Comparison of ENCODE assay signal across 8 cellular contexts in genomic region chr17:49993423-49994037, GRCh38. TPM values are rescaled to one million over a fixed set of nuclear protein-coding genes. Genes with fewer than 3 reads are reported as not detected.
DNase-seq lines count a peak whose midpoint lies in the region; ATAC-seq and TF ChIP-seq lines count a peak whose summit lies in the region.

No MANE protein-coding gene starts in this region.

- no peak for DNase-seq in AG10803 (ENCODE audit: low read depth)
- DNase-seq in IMR-90, result no peak
- DNase-seq in body of pancreas, result peak in 3 of 4 donors; percentile 28 to 52 (median 49)
- DNase-seq in kidney tubule cell (ENCODE audit: low spot score), result peak; percentile 36
- no peak for DNase-seq in SJCRH30

- peaks cover 28% of the 10 kb centered on the region for H3K4me1 Mint-ChIP-seq in stimulated activated naive CD8-positive, alpha-beta T cell treated with anti-CD3 and anti-CD28 coated beads, Interleukin-15, Interleukin-2, amounts not matched to agents 100 ng/mL and 50 ng/mL, for 24 hours (ENCODE audit: low read depth)

- WGBS in IMR-90 (ENCODE audit: extremely low coverage in 2 of 2, insufficient read length in 1 of 2), 2 experiments, result 5% methylated on average over 13 of the region's 77 CpGs; no CpG with 5 or more reads in 1 of the 2 experiments
- 1 to 2% methylated on average over 39 to 77 of the region's 77 CpGs for WGBS in body of pancreas, 2 donors

- CTCF ChIA-PET in IMR-90 (lab: Yijun Ruan, JAX), result interaction anchor here (0.6 kb wide), 1 partner anchor 209 kb away, joined by 5 read pairs; no protein-coding TSS in a partner anchor

- H3K4me3 ChIP-seq in AG10803 (ENCODE audit: low read length) (peak overlapping the region; percentile 24), IMR-90 (ENCODE audit: insufficient read depth, low read depth, low read length) (peak overlapping the region; percentile 1; the same call in 1 of the 2 replicates), body of pancreas (peak overlapping the region in 1 of 2 donors; percentile 4), SJCRH30 (no peak overlapping the region)

- no peaks in the 10 kb centered on the region for H3K36me3 Mint-ChIP-seq in stimulated activated naive CD8-positive, alpha-beta T cell treated with anti-CD3 and anti-CD28 coated beads, Interleukin-15, Interleukin-2, amounts not matched to agents 100 ng/mL and 50 ng/mL, for 24 hours (ENCODE audit: low read depth)

- H4K91ac ChIP-seq in IMR-90 (ENCODE audit: insufficient read depth, low read depth, low read length), result no peak overlapping the region

- peaks cover 76% of the 10 kb centered on the region for H3K27me3 Mint-ChIP-seq in stimulated activated naive CD8-positive, alpha-beta T cell treated with anti-CD3 and anti-CD28 coated beads, Interleukin-15, Interleukin-2, amounts not matched to agents 100 ng/mL and 50 ng/mL, for 24 hours

- H4K8ac ChIP-seq in IMR-90 (ENCODE audit: low read depth in 2 of 2, low read length in 2 of 2), result no peak overlapping the region

- peak overlapping the region; percentile 58; the same call in 1 of the 2 replicates for H3K4me2 ChIP-seq in IMR-90 (ENCODE audit: low read depth, low read length)

- in situ Hi-C loops in IMR-90 (cut with MboI; ENCODE audit: low sequenced_read_pairs), result loop anchor here (10.0 kb wide), 1 partner anchor 289 kb away; the partner anchor contains the start of gene SLC35B1

- H3K27ac ChIP-seq in IMR-90 (ENCODE audit: insufficient read depth, low read length) (no peak overlapping the region), body of pancreas (no peak overlapping the region), SJCRH30 (no peak overlapping the region)

- no peaks in the 10 kb centered on the region for H3K79me1 ChIP-seq in IMR-90 (ENCODE audit: low read depth in 1 of 2, low read length in 2 of 2)

- POLR2A ChIA-PET in IMR-90 (lab: Charles Lee; ENCODE audit: unreplicated experiment), result no interaction called here

- H2AK5ac ChIP-seq in IMR-90 (ENCODE audit: low read depth, low read length), result no peak overlapping the region

- no peak overlapping the region for H3K23ac ChIP-seq in IMR-90 (ENCODE audit: low read depth, low read length)

- peak overlapping the region; percentile 77 for H3K4me3 Mint-ChIP-seq in stimulated activated naive CD8-positive, alpha-beta T cell treated with anti-CD3 and anti-CD28 coated beads, Interleukin-15, Interleukin-2, amounts not matched to agents 100 ng/mL and 50 ng/mL, for 24 hours

- no peak overlapping the region for H3K18ac ChIP-seq in IMR-90 (ENCODE audit: low read depth, low read length)

- intact Hi-C loops in IMR-90 (cut with micrococcal nuclease) (no loop called here), body of pancreas (cut with DNase I) (loop anchor here (5.0 kb wide), 1 partner anchor 41 kb away; no protein-coding TSS in a partner anchor)

- H3K56ac ChIP-seq in IMR-90 (ENCODE audit: extremely low read depth, insufficient read depth, low read length), result no peak overlapping the region

- no peak for TF ChIP-seq POLR2A in IMR-90 (IDR thresholded peaks at IDR 0.05; ENCODE audit: low read depth, low read length)
- peak in 1 of 3 donors; percentile 12 for TF ChIP-seq POLR2A in body of pancreas (IDR thresholded peaks at IDR 0.05)

- peaks cover 2% of the 10 kb centered on the region; the same call in 1 of the 2 replicates for H3K9me3 ChIP-seq in IMR-90 (ENCODE audit: control insufficient read depth, insufficient read depth, low read length)
- H3K9me3 ChIP-seq in body of pancreas, result no peaks in the 10 kb centered on the region
- H3K9me3 ChIP-seq in SJCRH30 (replicated peaks), result no peaks in the 10 kb centered on the region

- no peaks in the 10 kb centered on the region for H3K9me1 ChIP-seq in IMR-90 (ENCODE audit: insufficient read depth, low read length)

- ATAC-seq in IMR-90 (ENCODE audit: low read depth), result peak; percentile 21
- peak; percentile 42 for ATAC-seq in body of pancreas
- no peak for ATAC-seq in GM19455 (IDR thresholded peaks at IDR 0.05; ENCODE audit: unreplicated experiment)
- ATAC-seq in GM18498 (IDR thresholded peaks at IDR 0.05; ENCODE audit: unreplicated experiment), result no peak

- no peak overlapping the region for H2BK20ac ChIP-seq in IMR-90 (ENCODE audit: low read depth, low read length)

- TF ChIP-seq RAD21 in IMR-90 (IDR thresholded peaks at IDR 0.05; ENCODE audit: low read length), result no peak

- no peak overlapping the region for H2BK15ac ChIP-seq in IMR-90 (ENCODE audit: low read depth, low read length)

- H2BK5ac ChIP-seq in IMR-90 (ENCODE audit: low read depth, low read length, poor library complexity, severe bottlenecking), result no peak overlapping the region

- H3K27me3 ChIP-seq in IMR-90 (ENCODE audit: control insufficient read depth, insufficient read depth, low read length) (peaks cover 83% of the 10 kb centered on the region), body of pancreas (peaks cover 0 to 15% of the 10 kb centered on the region in 2 donors), SJCRH30 (peaks cover 18% of the 10 kb centered on the region; the same call in 1 of the 2 replicates)

- TF ChIP-seq CTCF in AG10803 (conservative IDR thresholded peaks at IDR 0.05; ENCODE audit: low read length) (no peak), IMR-90 (conservative IDR thresholded peaks at IDR 0.05; ENCODE audit: low read depth, low read length) (no peak), body of pancreas (IDR thresholded peaks at IDR 0.05) (no peak)

- H3K4me1 ChIP-seq in IMR-90 (ENCODE audit: control insufficient read depth, insufficient read depth, low read length) (peaks cover 3% of the 10 kb centered on the region; the same call in 1 of the 2 replicates), body of pancreas (peaks cover 43% of the 10 kb centered on the region), SJCRH30 (peaks cover 2% of the 10 kb centered on the region; the same call in 1 of the 2 replicates)

- H3K36me3 ChIP-seq in IMR-90 (ENCODE audit: control insufficient read depth, insufficient read depth, low read length), result no peaks in the 10 kb centered on the region
- H3K36me3 ChIP-seq in body of pancreas (replicated peaks in 1 of 2; ENCODE audit: insufficient read depth in 1 of 2, low read depth in 2 of 2), result no peaks in the 10 kb centered on the region
- H3K36me3 ChIP-seq in SJCRH30, result no peaks in the 10 kb centered on the region

- H4K20me1 ChIP-seq in IMR-90 (ENCODE audit: insufficient read depth, low read length), result peaks cover 7% of the 10 kb centered on the region; the same call in 1 of the 2 replicates

- H3K9ac ChIP-seq in IMR-90 (ENCODE audit: low read depth, low read length), result no peak overlapping the region

- H2AK9ac ChIP-seq in IMR-90 (replicated peaks; ENCODE audit: low read depth, low read length, poor library complexity), result no peak overlapping the region

- H3K14ac ChIP-seq in IMR-90 (replicated peaks; ENCODE audit: low read depth, low read length), result no peak overlapping the region

- dilution Hi-C loops in IMR-90 (cut with HindIII; ENCODE audit: low sequenced_read_pairs, unreplicated experiment), result no loop called here

- H4K5ac ChIP-seq in IMR-90 (ENCODE audit: low read depth, low read length), result no peak overlapping the region

- H3K4ac ChIP-seq in IMR-90 (ENCODE audit: low read depth, low read length), result no peak overlapping the region

- H3K27ac Mint-ChIP-seq in stimulated activated naive CD8-positive, alpha-beta T cell treated with anti-CD3 and anti-CD28 coated beads, Interleukin-15, Interleukin-2, amounts not matched to agents 100 ng/mL and 50 ng/mL, for 24 hours, result no peak overlapping the region

- peak overlapping the region; percentile 67 for H2AFZ ChIP-seq in IMR-90 (replicated peaks; ENCODE audit: low read length, poor library complexity)

- no TSS peak for BruUV-seq in IMR-90 (replicated peaks; lab: Mats Ljungman, UMichigan)

- no peaks in the 10 kb centered on the region for H3K9me3 Mint-ChIP-seq in stimulated activated naive CD8-positive, alpha-beta T cell treated with anti-CD3 and anti-CD28 coated beads, Interleukin-15, Interleukin-2, amounts not matched to agents 100 ng/mL and 50 ng/mL, for 24 hours

- H2BK120ac ChIP-seq in IMR-90 (ENCODE audit: low read depth, low read length), result no peak overlapping the region

TF ChIP-seq in IMR-90, 13 proteins besides CTCF, POLR2A, EP300 and RAD21 (continues in another document):
- no peak for TF ChIP-seq CHD1 (IDR thresholded peaks at IDR 0.05; ENCODE audit: low read depth, low read length)
- TF ChIP-seq SMC3 (IDR thresholded peaks at IDR 0.05; ENCODE audit: low read depth, low read length), result no peak
- no peak for TF ChIP-seq USF2 (IDR thresholded peaks at IDR 0.05; ENCODE audit: low read depth, low read length)
- no peak for TF ChIP-seq NFE2L2 (IDR thresholded peaks at IDR 0.05; ENCODE audit: low read depth, low read length)
- no peak for TF ChIP-seq BHLHE40 (IDR thresholded peaks at IDR 0.05; ENCODE audit: low read depth, low read length)
- no peak for TF ChIP-seq ELK1 (IDR thresholded peaks at IDR 0.05; ENCODE audit: borderline replicate concordance, low read depth, low read length)
- no peak for TF ChIP-seq MAZ (IDR thresholded peaks at IDR 0.05; ENCODE audit: borderline replicate concordance, low read depth, low read length)

RNA-seq across cellular contexts. Expression of gene DLX3, which starts 1.5 kb away (rescaled TPM):
- not detected in 2 replicates for total RNA-seq in IMR-90 (2012; rRNA removed)
- polyA plus RNA-seq in IMR-90 (2012; rRNA removed), result not detected in 2 replicates
- not detected in 2 replicates for polyA plus RNA-seq in IMR-90 (2012; cell fraction: cytosol; rRNA removed)
- not detected in 2 replicates for polyA plus RNA-seq in IMR-90 (2012; cell fraction: nucleus; rRNA removed; ENCODE audit: low replicate concordance)
- total RNA-seq in body of pancreas, result not detected
- total RNA-seq in SJCRH30 (2014; rRNA removed; shearing (Covaris generic)), result not detected in 2 replicates

RNA-seq across cellular contexts. Expression of gene DLX4, which starts 24.5 kb away (rescaled TPM):
- total RNA-seq in IMR-90 (2012; rRNA removed), result not detected in 2 replicates
- polyA plus RNA-seq in IMR-90 (2012; rRNA removed), result not detected in 2 replicates
- not detected in 2 replicates for polyA plus RNA-seq in IMR-90 (2012; cell fraction: cytosol; rRNA removed)
- polyA plus RNA-seq in IMR-90 (2012; cell fraction: nucleus; rRNA removed; ENCODE audit: low replicate concordance), result 0.13 and 0.17 TPM in 2 replicates
- total RNA-seq in body of pancreas, result not detected
- total RNA-seq in SJCRH30 (2014; rRNA removed; shearing (Covaris generic)), result 0.10 and 0.34 TPM in 2 replicates

Comparison
In these comparisons a context has a peak if more than half of its experiments do, and no peak if none do; other contexts are left out.
1. DNase-seq: peak in body of pancreas (3 of 4) and kidney tubule cell (single experiment); none in AG10803 (single experiment), IMR-90 (single experiment) and SJCRH30 (0 of 2).
2. ATAC-seq: peak in IMR-90 (single experiment) and body of pancreas (single experiment); none in GM19455 (single experiment) and GM18498 (single experiment).